In genomic region chr18:52242711-52243110, GRCh38 we compare ENCODE assay signal across 16 cellular contexts.
DNase-seq lines count a peak whose midpoint lies in the region; ATAC-seq and TF ChIP-seq lines count a peak whose summit lies in the region.
"Had no signal": no experiment of that assay in that cellular context is flagged by ENCODE, and none has a peak within 500 bp of the region (broad histone marks: within the 10 kb centered on the region; RNA-seq: fewer than 3 reads in every experiment).

No MANE protein-coding gene starts in this region.

- H3K4me1 ChIP-seq in breast epithelium (no peaks in the 10 kb centered on the region), adipocyte (ENCODE audit: control insufficient read depth, insufficient read depth, low read length) (no peaks in the 10 kb centered on the region)
- H3K4me1 ChIP-seq: BE2C had no signal

- H3K36me3 ChIP-seq in breast epithelium, result no peaks in the 10 kb centered on the region
- no peaks in the 10 kb centered on the region for H3K36me3 ChIP-seq in adipocyte (ENCODE audit: control insufficient read depth, insufficient read depth, low read length, severe bottlenecking)
- H3K36me3 ChIP-seq: BE2C had no signal

- H3K27ac ChIP-seq in breast epithelium, result no peak overlapping the region

- H3K9me3 Mint-ChIP-seq in MCF 10A (ENCODE audit: unreplicated experiment), result peaks cover 16% of the 10 kb centered on the region

- no TSS peak for BruUV-seq in MCF 10A (replicated peaks; lab: Mats Ljungman, UMichigan)

- H3K9ac ChIP-seq in adipocyte (ENCODE audit: low read length), result no peak overlapping the region

- DNase-seq in MCF 10A (ENCODE audit: unreplicated experiment) (peak; percentile 6), breast epithelium (ENCODE audit: low spot score in 2 of 2) (no peak), adipocyte (ENCODE audit: low read depth) (peak; percentile 48), epithelial cell of esophagus (ENCODE audit: low read depth) (peak; percentile 17), fibroblast of pulmonary artery (ENCODE audit: low read depth) (peak; percentile 57)
- no peak for DNase-seq in stimulated activated naive CD4-positive, alpha-beta T cell treated with Interleukin-2 at 50 U/mL for 16 hours (lab: John Stamatoyannopoulos, UW)
- DNase-seq: 8988T; BE2C; C1 segment of cervical spinal cord; CD4-positive, CD25-positive, alpha-beta regulatory T cell; CD8-positive, alpha-beta memory T cell; HCEC 1CT; KG1 had no signal

- peak overlapping the region; percentile 20 for H3K27ac Mint-ChIP-seq in MCF 10A (ENCODE audit: low read depth, unreplicated experiment)
- H3K27ac Mint-ChIP-seq: CD4-positive, CD25-positive, alpha-beta regulatory T cell; CD8-positive, alpha-beta memory T cell; GM23338 had no signal

- H3K9me3 ChIP-seq in breast epithelium (peaks cover 0 to 6% of the 10 kb centered on the region in 2 donors), adipocyte (ENCODE audit: control insufficient read depth, low read length) (peaks cover 6% of the 10 kb centered on the region)
- H3K9me3 ChIP-seq: BE2C had no signal

- POLR2A ChIA-PET in MCF 10A (lab: Yijun Ruan, JAX), result interaction anchor here (0.6 to 0.8 kb wide), 3 partner anchors 15 to 19 kb away, joined by 3 read pairs; no protein-coding TSS in a partner anchor

- ATAC-seq in HG02759 (IDR thresholded peaks at IDR 0.05; ENCODE audit: unreplicated experiment), result no peak
- no peak for ATAC-seq in HG03045 (IDR thresholded peaks at IDR 0.05; ENCODE audit: unreplicated experiment)
- ATAC-seq: GM23338 had no signal

- CTCF ChIA-PET in MCF 10A (lab: Yijun Ruan, JAX), result no interaction called here

- H3K4me3 ChIP-seq in breast epithelium (no peak overlapping the region), adipocyte (ENCODE audit: low read length) (no peak overlapping the region), epithelial cell of esophagus (ENCODE audit: low read length) (no peak overlapping the region), fibroblast of pulmonary artery (replicated peaks; ENCODE audit: low read depth, low read length) (no peak overlapping the region)
- H3K4me3 ChIP-seq: GM23338 had no signal

- H3K36me3 Mint-ChIP-seq in MCF 10A (ENCODE audit: insufficient read depth, unreplicated experiment), result no peaks in the 10 kb centered on the region
- H3K36me3 Mint-ChIP-seq: CD4-positive, CD25-positive, alpha-beta regulatory T cell; CD8-positive, alpha-beta memory T cell had no signal

- intact Hi-C loops in MCF 10A (cut with micrococcal nuclease) (no loop called here), breast epithelium (cut with DNase I; ENCODE audit: low total_unique reads) (no loop called here)

- TF ChIP-seq POLR2A in breast epithelium (IDR thresholded peaks at IDR 0.05), result no peak

- no peaks in the 10 kb centered on the region for H3K27me3 Mint-ChIP-seq in MCF 10A (ENCODE audit: insufficient read depth, unreplicated experiment)
- H3K27me3 Mint-ChIP-seq: CD4-positive, CD25-positive, alpha-beta regulatory T cell; CD8-positive, alpha-beta memory T cell had no signal

- TF ChIP-seq CTCF in MCF 10A (IDR thresholded peaks at IDR 0.05; ENCODE audit: unreplicated experiment), result no peak
- no peak for TF ChIP-seq CTCF in breast epithelium (IDR thresholded peaks at IDR 0.05)
- TF ChIP-seq CTCF in epithelial cell of esophagus (IDR thresholded peaks at IDR 0.05; ENCODE audit: insufficient read depth, low read depth, low read length, missing control alignments), result no peak
- TF ChIP-seq CTCF in fibroblast of pulmonary artery (IDR thresholded peaks at IDR 0.05; ENCODE audit: low read length, missing control alignments), result no peak

- peaks cover 6% of the 10 kb centered on the region for H3K4me1 Mint-ChIP-seq in MCF 10A (ENCODE audit: insufficient read depth, unreplicated experiment)
- H3K4me1 Mint-ChIP-seq: CD4-positive, CD25-positive, alpha-beta regulatory T cell; CD8-positive, alpha-beta memory T cell; GM23338 had no signal

- H3K27me3 ChIP-seq in breast epithelium (no peaks in the 10 kb centered on the region), adipocyte (replicated peaks; ENCODE audit: control insufficient read depth, insufficient read depth, low read length) (no peaks in the 10 kb centered on the region)
- H3K27me3 ChIP-seq: BE2C had no signal

- H3K4me3 Mint-ChIP-seq in MCF 10A (ENCODE audit: unreplicated experiment), result no peak overlapping the region
- H3K4me3 Mint-ChIP-seq: CD4-positive, CD25-positive, alpha-beta regulatory T cell; CD8-positive, alpha-beta memory T cell; GM23338 had no signal

Comparison
In these comparisons a context has a peak if more than half of its experiments do, and no peak if none do; other contexts are left out.
1. DNase-seq: peak in MCF 10A (single experiment), adipocyte (single experiment), epithelial cell of esophagus (single experiment) and fibroblast of pulmonary artery (single experiment); none in breast epithelium (0 of 2) and stimulated activated naive CD4-positive, alpha-beta T cell treated with Interleukin-2 at 50 U/mL for 16 hours (single experiment).